Comparison of ENCODE assay signal across 18 cellular contexts in the genomic region with DNA sequence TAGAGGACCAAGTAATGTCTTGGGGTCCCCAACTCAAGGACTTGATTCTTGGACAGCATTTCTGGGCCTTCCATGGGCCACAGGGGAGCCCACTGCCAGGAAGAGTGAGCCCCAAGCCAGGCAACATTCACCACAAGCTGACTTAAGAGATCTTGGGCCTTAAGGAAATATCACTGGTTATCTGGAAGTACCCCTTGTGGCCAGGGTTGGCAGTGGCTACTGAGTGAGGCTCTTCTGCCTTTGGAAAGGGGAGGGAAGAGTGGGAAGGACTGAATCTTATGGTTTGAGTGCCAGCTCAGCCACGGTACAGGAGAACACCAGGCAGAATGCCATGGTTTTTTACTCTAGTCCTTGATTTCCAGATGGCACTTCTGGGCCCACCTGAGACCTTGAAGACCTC.
DNase-seq lines count a peak whose midpoint lies in the region; ATAC-seq, FAIRE-seq and TF ChIP-seq lines count a peak whose summit lies in the region.
"Had no signal": no experiment of that assay in that cellular context is flagged by ENCODE, and none has a peak within 500 bp of the region (broad histone marks: within the 10 kb centered on the region; RNA-seq: fewer than 3 reads in every experiment).

No MANE protein-coding gene starts in this region.

- no peak overlapping the region for H3K9ac ChIP-seq in H9 (ENCODE audit: extremely low read depth, insufficient read length, low read length)
- no peak overlapping the region for H3K9ac ChIP-seq in H1 (replicated peaks in 1 of 4; ENCODE audit: extremely low read depth in 1 of 4, low read depth in 3 of 4, low read length in 3 of 4)
- H3K9ac ChIP-seq: GM23248 had no signal

- H2BK5ac ChIP-seq in H9 (ENCODE audit: insufficient read length, low read length): no peak overlapping the region
- H2BK5ac ChIP-seq in H1 (ENCODE audit: low read depth, low read length): no peak overlapping the region

- H3K23me2 ChIP-seq in H9 (ENCODE audit: insufficient read length, low read depth, low read length, poor library complexity, severe bottlenecking) (no peaks in the 10 kb centered on the region), H1 (ENCODE audit: low read depth, low read length) (no peaks in the 10 kb centered on the region)

- H3K9me3 Mint-ChIP-seq in H9: peaks cover 7 to 8% of the 10 kb centered on the region in 2 experiments; a peak in 4 of 5 replicates

- DNase-seq in H9 (peak; percentile 34), H1 (ENCODE audit: low read depth in 1 of 2, low spot score in 2 of 2) (no peak), iPS DF 4.7 (ENCODE audit: extremely low read depth, low spot score) (peak; percentile 3), MG63 (no peak), NCI-H1417 (lab: John Stamatoyannopoulos, UW) (no peak), RPMI8226 (no peak)
- DNase-seq: C1 segment of cervical spinal cord; Calu3; CD4-positive, alpha-beta memory T cell; COR-L47; DMS53; DMS79 treated with DMSO at 0.1 percent for 48 hours; GM23248; HCEC 1CT had no signal

- H2BK20ac ChIP-seq in H9 (ENCODE audit: low read depth, low read length, poor library complexity, severe bottlenecking) (no peak overlapping the region), H1 (ENCODE audit: low read length) (no peak overlapping the region)

- no peak overlapping the region for H2AFZ ChIP-seq in H9 (ENCODE audit: low read length)
- no peak overlapping the region for H2AFZ ChIP-seq in H1 (ENCODE audit: low read length)
- H2AFZ ChIP-seq: GM23248 had no signal

- H3K36me3 Mint-ChIP-seq in H9 (ENCODE audit: insufficient read depth in 1 of 3, low read depth in 3 of 3): peaks cover 0 to 1% (median 0%) of the 10 kb centered on the region in 3 experiments; a peak in 1 of 7 replicates
- H3K36me3 Mint-ChIP-seq: CD4-positive, alpha-beta memory T cell had no signal

- no peak overlapping the region for H3K18ac ChIP-seq in H9 (ENCODE audit: insufficient read length, low read depth, low read length)
- H3K18ac ChIP-seq in H1 (ENCODE audit: extremely low read depth, low read length): no peak overlapping the region

- no peaks in the 10 kb centered on the region for H3K36me3 ChIP-seq in H1 (ENCODE audit: control insufficient read depth in 2 of 4, insufficient read depth in 4 of 4, low read length in 3 of 4)
- H3K36me3 ChIP-seq in MG63: no peaks in the 10 kb centered on the region

- H3K56ac ChIP-seq in H9 (ENCODE audit: insufficient read length, low read depth, low read length): no peak overlapping the region
- H3K56ac ChIP-seq in H1 (replicated peaks; ENCODE audit: insufficient read length, low read depth, low read length): no peak overlapping the region

- H2BK15ac ChIP-seq in H9 (ENCODE audit: low read depth, low read length) (no peak overlapping the region), H1 (ENCODE audit: low read length) (no peak overlapping the region)

- H3K27me3 ChIP-seq in H9 (ENCODE audit: insufficient read depth, low read length) (no peaks in the 10 kb centered on the region), H1 (replicated peaks in 1 of 4; ENCODE audit: control insufficient read depth in 3 of 4, extremely low read depth in 1 of 4, insufficient read depth in 3 of 4, low read length in 3 of 4) (no peaks in the 10 kb centered on the region), MG63 (no peaks in the 10 kb centered on the region)

- H3K4me1 Mint-ChIP-seq in H9: no peaks in the 10 kb centered on the region
- H3K4me1 Mint-ChIP-seq: CD4-positive, alpha-beta memory T cell had no signal

- H3K4me3 ChIP-seq in H1 (ENCODE audit: extremely low read depth in 1 of 4, insufficient read depth in 2 of 4, low read depth in 3 of 4, low read length in 4 of 4) (no peak overlapping the region), MG63 (no peak overlapping the region)
- H3K4me3 ChIP-seq: GM23248 had no signal

- H3T11ph ChIP-seq in H9 (ENCODE audit: low read length): no peak overlapping the region

- no peak overlapping the region for H3K27ac Mint-ChIP-seq in H9

- H2BK12ac ChIP-seq in H9 (ENCODE audit: insufficient read length, low read depth, low read length): no peak overlapping the region
- H2BK12ac ChIP-seq in H1 (ENCODE audit: low read depth, low read length): no peak overlapping the region

- no peak for ATAC-seq in SK-N-SH treated with all-trans-retinoic acid at 6 μM for 48 hours

- no peak overlapping the region for H4K91ac ChIP-seq in H9 (ENCODE audit: insufficient read length, low read depth, low read length)
- H4K91ac ChIP-seq in H1 (replicated peaks; ENCODE audit: insufficient read length, low read length): no peak overlapping the region

- H3K79me1 ChIP-seq in H9 (ENCODE audit: insufficient read depth, low read depth, low read length, poor library complexity, severe bottlenecking): no peaks in the 10 kb centered on the region
- no peaks in the 10 kb centered on the region for H3K79me1 ChIP-seq in H1 (ENCODE audit: low read depth, low read length)

- H4K8ac ChIP-seq in H9 (replicated peaks; ENCODE audit: insufficient read length, low read depth, low read length) (no peak overlapping the region), H1 (ENCODE audit: extremely low read depth, insufficient read depth, low read length) (no peak overlapping the region)

- H3K14ac ChIP-seq in H9 (ENCODE audit: insufficient read depth, low read length) (no peak overlapping the region), H1 (ENCODE audit: insufficient read length) (no peak overlapping the region)

- no peaks in the 10 kb centered on the region for H3K27me3 Mint-ChIP-seq in H9 (ENCODE audit: low read depth)
- H3K27me3 Mint-ChIP-seq: CD4-positive, alpha-beta memory T cell had no signal

- no peak overlapping the region for H3K4me3 Mint-ChIP-seq in H9
- H3K4me3 Mint-ChIP-seq: CD4-positive, alpha-beta memory T cell had no signal

- no peak overlapping the region for H4K5ac ChIP-seq in H9 (ENCODE audit: insufficient read length, low read depth, low read length)
- H4K5ac ChIP-seq in H1 (ENCODE audit: insufficient read length, low read depth, low read length): no peak overlapping the region

- POLR2A ChIA-PET in H1 (lab: Charles Lee; ENCODE audit: partially characterized antibody): no interaction called here

- no peak overlapping the region for H2AK5ac ChIP-seq in H9 (ENCODE audit: insufficient read length, low read length)
- H2AK5ac ChIP-seq in H1 (ENCODE audit: low read depth, low read length): no peak overlapping the region

- H3K4ac ChIP-seq in H9 (ENCODE audit: low read depth, low read length) (no peak overlapping the region), H1 (replicated peaks; ENCODE audit: insufficient read length, low read depth, low read length) (no peak overlapping the region)

- H3K79me2 ChIP-seq in H9 (ENCODE audit: insufficient read depth, low read length) (no peaks in the 10 kb centered on the region), H1 (ENCODE audit: control insufficient read depth in 1 of 2, insufficient read depth in 2 of 2, low read length in 2 of 2) (no peaks in the 10 kb centered on the region)

- peak in 1 of 2 experiments; percentile 17; a peak in 1 of 4 replicates for TF ChIP-seq RAD21 in H1 (IDR thresholded peaks at IDR 0.05 in 1 of 2, conservative IDR thresholded peaks at IDR 0.05 in 1 of 2; ENCODE audit: low read depth in 2 of 2, low read length in 2 of 2)

- TF ChIP-seq CTCF in H9 (conservative IDR thresholded peaks at IDR 0.05) (peak; percentile 41; the same call in 2 of the 3 replicates), H1 (IDR thresholded peaks at IDR 0.05; ENCODE audit: control extremely low read depth in 1 of 3, insufficient read depth in 1 of 3, low read depth in 1 of 3, low read length in 3 of 3) (peak in 2 of 3 experiments; percentile 3 to 37; a peak in 2 of 4 replicates)

- no peaks in the 10 kb centered on the region for H3K9me3 ChIP-seq in H9 (ENCODE audit: control insufficient read depth, low read depth, low read length)
- no peaks in the 10 kb centered on the region; a peak in 1 of 4 replicates for H3K9me3 ChIP-seq in H1 (ENCODE audit: insufficient read depth in 2 of 2, low read depth in 1 of 2, low read length in 1 of 2)
- H3K9me3 ChIP-seq in MG63: peaks cover 10% of the 10 kb centered on the region; the same call in 1 of the 2 replicates

- H2BK120ac ChIP-seq in H9 (ENCODE audit: low read depth, low read length, poor library complexity, severe bottlenecking): no peak overlapping the region
- no peak overlapping the region for H2BK120ac ChIP-seq in H1 (replicated peaks; ENCODE audit: low read depth, low read length)

- no peak overlapping the region for H3K27ac ChIP-seq in H9 (ENCODE audit: insufficient read length, low read depth, low read length)
- no peak overlapping the region for H3K27ac ChIP-seq in H1 (ENCODE audit: low read depth, low read length)
- H3K27ac ChIP-seq: GM23248 had no signal

- no peak overlapping the region for H3K23ac ChIP-seq in H9 (ENCODE audit: insufficient read length, low read depth, low read length)
- H3K23ac ChIP-seq in H1 (ENCODE audit: insufficient read length): no peak overlapping the region

- TF ChIP-seq EP300 in H1 (IDR thresholded peaks at IDR 0.05; ENCODE audit: borderline replicate concordance in 1 of 2, low read depth in 2 of 2, low read length in 2 of 2): no peak

- CTCF ChIA-PET in H1 (lab: Charles Lee; ENCODE audit: partially characterized antibody): no interaction called here

- H4K20me1 ChIP-seq in H9 (ENCODE audit: control insufficient read depth, insufficient read depth, insufficient read length): no peaks in the 10 kb centered on the region
- H4K20me1 ChIP-seq in H1 (replicated peaks in 1 of 2; ENCODE audit: control insufficient read depth in 1 of 2, insufficient read depth in 2 of 2, low read length in 2 of 2): no peaks in the 10 kb centered on the region

- no peak for TF ChIP-seq POLR2A in H1 (IDR thresholded peaks at IDR 0.05; ENCODE audit: control extremely low read depth in 1 of 2, low read depth in 2 of 2, low read length in 2 of 2)

- H3K4me1 ChIP-seq in H9 (ENCODE audit: insufficient read depth, low read length) (no peaks in the 10 kb centered on the region), H1 (replicated peaks in 1 of 4; ENCODE audit: control insufficient read depth in 3 of 4, insufficient read depth in 4 of 4, low read length in 3 of 4) (no peaks in the 10 kb centered on the region)

- H3K4me2 ChIP-seq in H9 (ENCODE audit: insufficient read depth, insufficient read length, low read length): no peak overlapping the region
- H3K4me2 ChIP-seq in H1 (ENCODE audit: insufficient read depth in 1 of 2, low read depth in 2 of 2, low read length in 2 of 2): no peak overlapping the region

- WGBS in H9 (ENCODE audit: extremely low coverage, insufficient read length, low lambda C conversion rate): no CpG with 5 or more reads among the region's 1 CpG
- WGBS in H1 (ENCODE audit: extremely low coverage in 1 of 2, insufficient coverage in 1 of 2, insufficient read length in 1 of 2, insufficient replicate concordance in 2 of 2, low coverage in 1 of 2, low lambda C conversion rate in 2 of 2, missing lambda C conversion rate in 1 of 2), 2 experiments: 83% methylated on average over 1 of the region's 1 CpG; no CpG with 5 or more reads in 1 of the 2 experiments

- no peak for FAIRE-seq in H1 (lab: Jason Lieb, UNC)
- FAIRE-seq: G401.6, GM12892, H54 had no signal

TF ChIP-seq in H1, 55 proteins besides CTCF, POLR2A, EP300 and RAD21 (continues in another document):
- TF ChIP-seq CBX8 (IDR thresholded peaks at IDR 0.05; ENCODE audit: borderline replicate concordance, low read depth, low read length) (no peak), SP4 (IDR thresholded peaks at IDR 0.05; ENCODE audit: low read length) (no peak)

TF ChIP-seq in SK-N-SH treated with all-trans-retinoic acid at 6 μM for 48 hours, 23 proteins besides CTCF, POLR2A, EP300 and RAD21 (continues in another document):
- TF ChIP-seq ZNF8 (CRISPR knock-in tag; IDR thresholded peaks at IDR 0.05): no peak
- TF ChIP-seq ZC3H10 (CRISPR knock-in tag; IDR thresholded peaks at IDR 0.05): no peak

Comparison
In these comparisons a context has a peak if more than half of its experiments do, and no peak if none do; other contexts are left out.
1. DNase-seq: peak in H9 (single experiment) and iPS DF 4.7 (single experiment); none in H1 (0 of 2), MG63 (single experiment), NCI-H1417 (0 of 3) and RPMI8226 (single experiment).